8 cellular contexts compared by ENCODE assay signal in genomic region chr3:128618398-128618726, GRCh38. TPM values are rescaled to one million over a fixed set of nuclear protein-coding genes. Genes with fewer than 3 reads are reported as not detected.
DNase-seq lines count a peak whose midpoint lies in the region; ATAC-seq and TF ChIP-seq lines count a peak whose summit lies in the region.

No MANE protein-coding gene starts in this region.

- peaks cover 0 to 26% (median 7%) of the 10 kb centered on the region in 4 donors for H3K36me3 ChIP-seq in transverse colon

- intact Hi-C loops in activated naive CD4-positive, alpha-beta T cell treated with anti-CD3 and anti-CD28 coated beads for 36 hours (cut with micrococcal nuclease) = loop anchor here (2.0 to 5.0 kb wide), 3 partner anchors 108 to 564 kb away; partner anchors contain the start of genes CNBP, RAB43 and RAB7A
- intact Hi-C loops in lower leg skin (cut with DNase I; ENCODE audit: low total_unique reads) = no loop called here
- intact Hi-C loops in transverse colon (cut with DNase I; ENCODE audit: low total_unique reads) = loop anchor here (10.0 kb wide), 1 partner anchor 176 kb away; no protein-coding TSS in a partner anchor

- peak overlapping the region; percentile 95 for H3K4me3 Mint-ChIP-seq in activated naive CD4-positive, alpha-beta T cell treated with anti-CD3 and anti-CD28 coated beads for 36 hours

- H3K4me3 ChIP-seq in lower leg skin (ENCODE audit: low read depth, poor library complexity, severe bottlenecking) (peak overlapping the region; percentile 70), transverse colon (peak overlapping the region; percentile 67 to 79 (median 70))

- CTCF ChIA-PET in activated naive CD4-positive, alpha-beta T cell treated with anti-CD3 and anti-CD28 coated beads for 36 hours (lab: Charles Lee) = interaction anchor here (0.9 to 2.9 kb wide), 17 partner anchors 12 to 531 kb away, joined by 3 to 26 read pairs (median 6); partner anchors contain the start of genes ACAD9 and RPN1

- peaks cover 10 to 18% (median 14%) of the 10 kb centered on the region in 4 donors for H3K4me1 ChIP-seq in transverse colon

- peaks cover 32% of the 10 kb centered on the region for H3K4me1 Mint-ChIP-seq in activated naive CD4-positive, alpha-beta T cell treated with anti-CD3 and anti-CD28 coated beads for 36 hours (ENCODE audit: low read depth)

- TF ChIP-seq POLR2A in lower leg skin (IDR thresholded peaks at IDR 0.05) = no peak
- TF ChIP-seq POLR2A in transverse colon (IDR thresholded peaks at IDR 0.05) = no peak

- DNase-seq in activated naive CD4-positive, alpha-beta T cell treated with anti-CD3 and anti-CD28 coated beads for 36 hours = no peak
- no peak for DNase-seq in activated naive CD4-positive, alpha-beta T cell treated with anti-CD3 and anti-CD28 coated beads, Interleukin-2, amount 50 U/mL, for 16 hours
- DNase-seq in amniotic epithelial cell (ENCODE audit: low read depth) (peak; percentile 26), lower leg skin (ENCODE audit: low spot score in 2 of 2) (no peak), transverse colon (no peak), KG1 (lab: John Stamatoyannopoulos, UW) (no peak)

- peaks cover 39% of the 10 kb centered on the region for H3K36me3 Mint-ChIP-seq in activated naive CD4-positive, alpha-beta T cell treated with anti-CD3 and anti-CD28 coated beads for 36 hours (ENCODE audit: low read depth)

- H3K27ac ChIP-seq in transverse colon = peak overlapping the region; percentile 83 to 91 (median 89)

- no peak for TF ChIP-seq EP300 in transverse colon (IDR thresholded peaks at IDR 0.05; ENCODE audit: low read depth)

- H3K9me3 ChIP-seq in transverse colon = no peaks in the 10 kb centered on the region

- H3K27me3 ChIP-seq in transverse colon = no peaks in the 10 kb centered on the region

- H3K9me3 Mint-ChIP-seq in activated naive CD4-positive, alpha-beta T cell treated with anti-CD3 and anti-CD28 coated beads for 36 hours = no peaks in the 10 kb centered on the region

- WGBS in lower leg skin, 2 donors = 20 to 22% methylated on average over 5 of the region's 5 CpGs
- 30 to 31% methylated on average over 5 of the region's 5 CpGs for WGBS in transverse colon (ENCODE audit: low coverage in 1 of 2), 2 donors

- TF ChIP-seq CTCF in lower leg skin (IDR thresholded peaks at IDR 0.05) (no peak), transverse colon (IDR thresholded peaks at IDR 0.05) (no peak)

- H3K27ac Mint-ChIP-seq in activated naive CD4-positive, alpha-beta T cell treated with anti-CD3 and anti-CD28 coated beads for 36 hours = peak overlapping the region; percentile 89

- in situ Hi-C loops in transverse colon (cut with MboI; ENCODE audit: low pct_ligation_motif_present in 1 of 4, low pct_unique_long_range_greater_than_20kb in 1 of 4, low sequenced_read_pairs in 3 of 4) = loop anchor here in 1 of 4 donors (25.0 kb wide), 1 partner anchor 531 kb away; no protein-coding TSS in a partner anchor

- ATAC-seq in GM21619 (IDR thresholded peaks at IDR 0.05; ENCODE audit: unreplicated experiment) (no peak), HG02759 (IDR thresholded peaks at IDR 0.05; ENCODE audit: unreplicated experiment) (no peak)

- H3K27me3 Mint-ChIP-seq in activated naive CD4-positive, alpha-beta T cell treated with anti-CD3 and anti-CD28 coated beads for 36 hours (ENCODE audit: low read depth) = no peaks in the 10 kb centered on the region

RNA-seq across cellular contexts. Expression of gene RPN1, which starts 32.3 kb away (rescaled TPM):
- total RNA-seq in activated naive CD4-positive, alpha-beta T cell treated with anti-CD3 and anti-CD28 coated beads for 36 hours = 100 to 1,000 TPM; 124 to 129 TPM
- 100 to 1,000 TPM in 3 of 4 donors, 10 to 100 TPM in 1; 99.9 to 173 (median 141) TPM for total RNA-seq in lower leg skin
- 100 to 1,000 TPM; 125 to 184 (median 143) TPM for total RNA-seq in transverse colon
